ENCODE assay signal across 8 cellular contexts in the genomic region with DNA sequence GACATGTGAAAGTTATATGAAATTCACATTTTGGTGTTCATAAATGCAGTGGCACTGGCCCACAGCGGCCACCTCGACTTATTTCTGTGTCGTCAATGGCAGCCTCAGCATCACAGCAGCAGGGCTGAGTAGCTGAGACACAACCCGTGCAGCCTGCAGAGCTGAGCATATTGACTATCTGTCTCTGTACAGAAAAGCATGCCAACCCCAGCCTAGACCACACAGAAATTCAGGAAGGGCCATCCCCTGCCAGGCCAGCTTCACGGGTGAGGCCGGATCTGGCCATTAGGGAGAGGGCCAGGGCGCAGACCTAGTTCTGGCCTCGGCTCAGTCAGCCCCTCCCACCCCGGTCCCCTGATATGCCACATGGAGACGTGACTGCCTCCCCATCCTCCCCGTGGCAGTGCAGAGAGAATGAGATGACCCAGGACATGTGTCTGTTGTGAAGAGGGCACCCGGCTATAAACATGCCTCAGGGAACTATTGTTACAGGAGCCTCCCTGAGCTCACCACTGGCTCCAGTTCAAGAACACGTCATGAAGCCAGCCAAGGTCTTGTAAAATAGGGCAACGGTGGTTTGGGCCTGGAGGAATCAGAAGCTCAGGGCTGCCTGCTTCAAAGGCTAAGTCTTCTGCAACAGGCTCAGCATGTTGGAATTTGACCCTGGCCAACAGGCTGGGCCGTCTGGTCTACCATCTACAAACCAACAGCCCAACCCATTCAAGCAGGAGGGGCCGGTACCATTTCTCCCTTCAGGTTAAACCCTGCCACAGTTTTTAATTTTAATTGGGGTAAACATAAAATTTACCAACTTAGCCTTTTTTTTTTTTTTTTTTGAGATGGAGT. TPM values are rescaled to one million over a fixed set of nuclear protein-coding genes. Genes with fewer than 3 reads are reported as not detected.
DNase-seq lines count a peak whose midpoint lies in the region; ATAC-seq and TF ChIP-seq lines count a peak whose summit lies in the region.

No MANE protein-coding gene starts in this region.

- TF ChIP-seq CTCF in esophagus muscularis mucosa (IDR thresholded peaks at IDR 0.05) (no peak), omental fat pad (IDR thresholded peaks at IDR 0.05) (no peak)

- H3K4me3 ChIP-seq in esophagus muscularis mucosa = no peak overlapping the region
- H3K4me3 ChIP-seq in CD8-positive, alpha-beta memory T cell (ENCODE audit: low read length) = no peak overlapping the region

- no peak for TF ChIP-seq POLR2A in esophagus muscularis mucosa (IDR thresholded peaks at IDR 0.05; ENCODE audit: low read depth)

- H3K36me3 Mint-ChIP-seq in activated CD4-positive, alpha-beta T cell treated with anti-CD3 and anti-CD28 coated beads for 36 hours (ENCODE audit: low read depth) = no peaks in the 10 kb centered on the region
- H3K36me3 Mint-ChIP-seq in CD8-positive, alpha-beta memory T cell = peaks cover 0 to 1% (median 0%) of the 10 kb centered on the region in 3 donors

- intact Hi-C loops in esophagus muscularis mucosa (cut with DNase I) = no loop called here
- intact Hi-C loops in activated CD4-positive, alpha-beta T cell treated with anti-CD3 and anti-CD28 coated beads for 36 hours (cut with DNase I, micrococcal nuclease) = no loop called here

- POLR2A ChIA-PET in activated CD4-positive, alpha-beta T cell treated with anti-CD3 and anti-CD28 coated beads for 36 hours (lab: Charles Lee) = no interaction called here
- POLR2A ChIA-PET in CD8-positive, alpha-beta memory T cell (lab: Charles Lee) = no interaction called here

- no peaks in the 10 kb centered on the region for H3K4me1 Mint-ChIP-seq in activated CD4-positive, alpha-beta T cell treated with anti-CD3 and anti-CD28 coated beads for 36 hours
- no peaks in the 10 kb centered on the region for H3K4me1 Mint-ChIP-seq in CD8-positive, alpha-beta memory T cell

- CTCF ChIA-PET in activated CD4-positive, alpha-beta T cell treated with anti-CD3 and anti-CD28 coated beads for 36 hours (lab: Charles Lee) = interaction anchor here (0.7 to 1.8 kb wide), 2 partner anchors 11 to 286 kb away, joined by 3 to 6 read pairs; no protein-coding TSS in a partner anchor
- CTCF ChIA-PET in CD8-positive, alpha-beta memory T cell (lab: Charles Lee) = no interaction called here

- ATAC-seq in omental fat pad (ENCODE audit: low FRiP score) = peak; percentile 87
- no peak for ATAC-seq in HG03378 (IDR thresholded peaks at IDR 0.05; ENCODE audit: unreplicated experiment)
- no peak for ATAC-seq in activated CD4-positive, alpha-beta T cell treated with anti-CD3 and anti-CD28 coated beads for 36 hours

- no peaks in the 10 kb centered on the region for H3K27me3 ChIP-seq in esophagus muscularis mucosa
- H3K27me3 ChIP-seq in CD8-positive, alpha-beta memory T cell (ENCODE audit: insufficient read depth, low read length, poor library complexity, severe bottlenecking) = no peaks in the 10 kb centered on the region

- H3K27ac Mint-ChIP-seq in activated CD4-positive, alpha-beta T cell treated with anti-CD3 and anti-CD28 coated beads for 36 hours = no peak overlapping the region
- H3K27ac Mint-ChIP-seq in CD8-positive, alpha-beta memory T cell = no peak overlapping the region

- H3K9me3 Mint-ChIP-seq in activated CD4-positive, alpha-beta T cell treated with anti-CD3 and anti-CD28 coated beads for 36 hours (ENCODE audit: low read depth) = no peaks in the 10 kb centered on the region
- no peaks in the 10 kb centered on the region for H3K9me3 Mint-ChIP-seq in CD8-positive, alpha-beta memory T cell

- H3K27ac ChIP-seq in esophagus muscularis mucosa (replicated peaks in 1 of 4) = peak overlapping the region; percentile 63 to 79 (median 76)
- H3K27ac ChIP-seq in CD8-positive, alpha-beta memory T cell (ENCODE audit: low read depth, low read length) = no peak overlapping the region

- no peaks in the 10 kb centered on the region for H3K36me3 ChIP-seq in esophagus muscularis mucosa
- H3K36me3 ChIP-seq in CD8-positive, alpha-beta memory T cell (ENCODE audit: insufficient read depth, low read length) = no peaks in the 10 kb centered on the region

- 45% methylated on average over 16 of the region's 16 CpGs for WGBS in esophagus muscularis mucosa

- H3K4me3 Mint-ChIP-seq in activated CD4-positive, alpha-beta T cell treated with anti-CD3 and anti-CD28 coated beads for 36 hours = no peak overlapping the region
- H3K4me3 Mint-ChIP-seq in CD8-positive, alpha-beta memory T cell = no peak overlapping the region

- peaks cover 34 to 40% (median 35%) of the 10 kb centered on the region in 4 donors for H3K4me1 ChIP-seq in esophagus muscularis mucosa
- no peaks in the 10 kb centered on the region for H3K4me1 ChIP-seq in CD8-positive, alpha-beta memory T cell (ENCODE audit: insufficient read depth, low read length)

- no peak for TF ChIP-seq EP300 in esophagus muscularis mucosa (IDR thresholded peaks at IDR 0.05)

- peak; percentile 97 for DNase-seq in GM04503 (ENCODE audit: low read depth)
- DNase-seq in esophagus muscularis mucosa (ENCODE audit: extremely low spot score) = no peak
- DNase-seq in omental fat pad (ENCODE audit: low spot score) = peak; percentile 67
- DNase-seq in activated CD4-positive, alpha-beta T cell treated with anti-CD3 and anti-CD28 coated beads for 36 hours = no peak
- DNase-seq in CD8-positive, alpha-beta memory T cell = no peak
- DNase-seq in activated gamma-delta T cell treated with Interleukin-2 at 50 U/mL for 16 hours = no peak

- no peaks in the 10 kb centered on the region for H3K9me3 ChIP-seq in esophagus muscularis mucosa
- no peaks in the 10 kb centered on the region for H3K9me3 ChIP-seq in CD8-positive, alpha-beta memory T cell (ENCODE audit: low read length)

- no peaks in the 10 kb centered on the region for H3K27me3 Mint-ChIP-seq in activated CD4-positive, alpha-beta T cell treated with anti-CD3 and anti-CD28 coated beads for 36 hours
- peaks cover 0 to 3% of the 10 kb centered on the region in 2 donors for H3K27me3 Mint-ChIP-seq in CD8-positive, alpha-beta memory T cell

TF ChIP-seq in PFSK-1, 5 proteins besides CTCF, POLR2A, EP300 and RAD21:
- TF ChIP-seq SIN3A (IDR thresholded peaks at IDR 0.05; ENCODE audit: borderline replicate concordance, insufficient read depth, low read length) (no peak), FOXP2 (optimal IDR thresholded peaks at IDR 0.05; ENCODE audit: borderline replicate concordance, extremely low read depth, extremely low read length, insufficient read depth) (peak; percentile 71)

RNA-seq across cellular contexts. Expression of gene SCARB1, which starts 25.5 kb away (rescaled TPM):
- polyA plus RNA-seq in PFSK-1 (2012; ENCODE audit: insufficient read length, low read depth) = 237 TPM
- total RNA-seq in esophagus muscularis mucosa = 10 to 100 TPM in 2 of 4 donors, 1 to 10 TPM in 2; 8.3 to 24.1 (median 13.0) TPM
- 10 to 100 TPM; 24.2 to 79.4 (median 59.4) TPM for total RNA-seq in omental fat pad
- total RNA-seq in activated CD4-positive, alpha-beta T cell treated with anti-CD3 and anti-CD28 coated beads for 36 hours = 10 to 100 TPM; 22.9 to 24.1 TPM
- 10 to 100 TPM; 20.4 to 21.6 TPM for total RNA-seq in CD8-positive, alpha-beta memory T cell
- 3.6 TPM for polyA plus RNA-seq in CD8-positive, alpha-beta memory T cell

Comparison
In these comparisons a context has a peak if more than half of its experiments do, and no peak if none do; other contexts are left out.
1. DNase-seq: peak in GM04503 (single experiment) and omental fat pad (single experiment); none in esophagus muscularis mucosa (single experiment), activated CD4-positive, alpha-beta T cell treated with anti-CD3 and anti-CD28 coated beads for 36 hours (single experiment), CD8-positive, alpha-beta memory T cell (0 of 5) and activated gamma-delta T cell treated with Interleukin-2 at 50 U/mL for 16 hours (single experiment).